27 cellular contexts compared by ENCODE assay signal in genomic region chr12:56683-57346, GRCh38. TPM values are rescaled to one million over a fixed set of nuclear protein-coding genes. Genes with fewer than 3 reads are reported as not detected.
A peak's percentile ranks its signal among the peaks of the same experiment; 100 is the strongest.
DNase-seq lines count a peak whose midpoint lies in the region; ATAC-seq, FAIRE-seq and TF ChIP-seq lines count a peak whose summit lies in the region.
"Had no signal": no experiment of that assay in that cellular context is flagged by ENCODE, and none has a peak within 500 bp of the region (broad histone marks: within the 10 kb centered on the region; RNA-seq: fewer than 3 reads in every experiment).

No MANE protein-coding gene starts in this region.

- H3K27ac ChIP-seq in mammary epithelial cell (ENCODE audit: insufficient read depth, low read depth, low read length) (no peak overlapping the region), GM12878 (ENCODE audit: control insufficient read depth, insufficient read depth) (no peak overlapping the region), lower lobe of right lung (no peak overlapping the region), RWPE1 (no peak overlapping the region), small intestine (ENCODE audit: low read depth in 1 of 2, low read length in 1 of 2) (no peak overlapping the region)
- H3K27ac ChIP-seq: 22Rv1, uterus had no signal

- H3K9me3 ChIP-seq in mammary epithelial cell (replicated peaks; ENCODE audit: insufficient read depth, low read length): no peaks in the 10 kb centered on the region
- H3K9me3 ChIP-seq in GM12878 (replicated peaks; ENCODE audit: control insufficient read depth, insufficient read depth, low read length): no peaks in the 10 kb centered on the region
- H3K9me3 ChIP-seq in lower lobe of right lung: peaks cover 5% of the 10 kb centered on the region
- H3K9me3 ChIP-seq in small intestine (ENCODE audit: control insufficient read depth, low read depth): no peaks in the 10 kb centered on the region
- H3K9me3 ChIP-seq: uterus had no signal

- H3K27me3 Mint-ChIP-seq in MCF 10A (ENCODE audit: insufficient read depth, unreplicated experiment): peaks cover 92% of the 10 kb centered on the region
- peaks cover 95% of the 10 kb centered on the region for H3K27me3 Mint-ChIP-seq in stimulated activated memory B cell treated with anti-CD40 and anti-IgM and Interleukin-4, amounts not matched to agents 10 μg/mL and 1 μg/mL and 100 μg/mL, for 72 hours

- 65% methylated on average over 7 of the region's 7 CpGs for WGBS in mammary epithelial cell (ENCODE audit: low coverage, missing lambda C conversion rate)
- WGBS in GM12878 (ENCODE audit: insufficient coverage, insufficient replicate concordance, low lambda C conversion rate, missing lambda C conversion rate): 42% methylated on average over 7 of the region's 7 CpGs
- WGBS in small intestine, 3 donors: 56 to 62% (median 61%) methylated on average over 7 of the region's 7 CpGs

- no peak for TF ChIP-seq RAD21 in GM12878 (IDR thresholded peaks at IDR 0.05; ENCODE audit: insufficient read depth, low read depth, low read length)

- H3K9ac ChIP-seq in mammary epithelial cell (ENCODE audit: insufficient read depth, low read length) (no peak overlapping the region), GM12878 (ENCODE audit: control insufficient read depth, insufficient read depth, low read length) (no peak overlapping the region)

- POLR2A ChIA-PET in MCF 10A (lab: Yijun Ruan, JAX): interaction anchor here (0.7 kb wide), 1 partner anchor 9 kb away, joined by 3 read pairs; no protein-coding TSS in a partner anchor
- POLR2A ChIA-PET in GM12878 (lab: Charles Lee): no interaction called here
- POLR2A ChIA-PET in RWPE1 (lab: Yijun Ruan, JAX; ENCODE audit: low non-redundant PET): no interaction called here

- H3K36me3 ChIP-seq in mammary epithelial cell (ENCODE audit: insufficient read depth, low read length) (no peaks in the 10 kb centered on the region), GM12878 (ENCODE audit: control insufficient read depth in 2 of 2, insufficient read depth in 2 of 2, low read length in 1 of 2) (no peaks in the 10 kb centered on the region), lower lobe of right lung (no peaks in the 10 kb centered on the region), small intestine (ENCODE audit: control insufficient read depth in 2 of 2, insufficient read depth in 2 of 2, low read length in 2 of 2) (no peaks in the 10 kb centered on the region)
- H3K36me3 ChIP-seq: uterus had no signal

- H4K20me1 ChIP-seq in mammary epithelial cell (ENCODE audit: insufficient read depth, low read length): no peaks in the 10 kb centered on the region
- no peaks in the 10 kb centered on the region for H4K20me1 ChIP-seq in GM12878 (ENCODE audit: control insufficient read depth, insufficient read depth)

- DNase-seq in mammary epithelial cell: peak; percentile 27
- no peak for DNase-seq in MCF 10A (ENCODE audit: unreplicated experiment)
- no peak for DNase-seq in GM12878 (ENCODE audit: low read depth, low spot score)
- DNase-seq in lower lobe of right lung: no peak
- no peak for DNase-seq in RWPE1 (ENCODE audit: low spot score)
- no peak for DNase-seq in small intestine
- DNase-seq: activated CD4-positive, alpha-beta T cell treated with anti-CD3 and anti-CD28 coated beads for 48 hours; activated CD8-positive, alpha-beta memory T cell treated with anti-CD3 and anti-CD28 coated beads, Interleukin-2, amount 50 U/mL, for 4 hours; activated effector memory CD4-positive, alpha-beta T cell treated with anti-CD3 and anti-CD28 coated beads, Interleukin-2, amount 50 U/mL, for 16 hours; Calu3; dermis blood vessel endothelial cell; hippocampal formation; IMR-90; kidney; MM.1S; NCI-H1436 treated with DMSO at 0.1 percent for 48 hours; NCI-H526; SHP77 treated with DMSO at 0.1 percent for 48 hours; stimulated activated CD8-positive, alpha-beta memory T cell treated with anti-CD3 and anti-CD28 coated beads, Interleukin-4, amount 100 ng/mL, for 48 hours; uterus had no signal

- H3K36me3 Mint-ChIP-seq in MCF 10A (ENCODE audit: insufficient read depth, unreplicated experiment): no peaks in the 10 kb centered on the region
- peaks cover 18% of the 10 kb centered on the region for H3K36me3 Mint-ChIP-seq in stimulated activated memory B cell treated with anti-CD40 and anti-IgM and Interleukin-4, amounts not matched to agents 10 μg/mL and 1 μg/mL and 100 μg/mL, for 72 hours

- H3K4me3 Mint-ChIP-seq in MCF 10A (ENCODE audit: unreplicated experiment): no peak overlapping the region
- H3K4me3 Mint-ChIP-seq in stimulated activated memory B cell treated with anti-CD40 and anti-IgM and Interleukin-4, amounts not matched to agents 10 μg/mL and 1 μg/mL and 100 μg/mL, for 72 hours: no peak overlapping the region
- H3K4me3 Mint-ChIP-seq: neural crest cell had no signal

- TF ChIP-seq CTCF in mammary epithelial cell (conservative IDR thresholded peaks at IDR 0.05 in 1 of 2, IDR thresholded peaks at IDR 0.05 in 1 of 2; ENCODE audit: extremely low read depth in 1 of 2, insufficient read depth in 1 of 2, low read depth in 1 of 2, low read length in 2 of 2): no peak
- no peak for TF ChIP-seq CTCF in MCF 10A (IDR thresholded peaks at IDR 0.05; ENCODE audit: unreplicated experiment)
- no peak for TF ChIP-seq CTCF in GM12878 (IDR thresholded peaks at IDR 0.05 in 2 of 3, conservative IDR thresholded peaks at IDR 0.05 in 1 of 3; ENCODE audit: control insufficient read depth in 2 of 3, extremely low read depth in 1 of 3, insufficient read depth in 1 of 3, low read depth in 3 of 3, low read length in 3 of 3)
- no peak for TF ChIP-seq CTCF in lower lobe of right lung (IDR thresholded peaks at IDR 0.05)
- TF ChIP-seq CTCF in RWPE1 (conservative IDR thresholded peaks at IDR 0.05; ENCODE audit: low read depth): no peak

- CTCF ChIA-PET in mammary epithelial cell (lab: Charles Lee; ENCODE audit: low non-redundant PET) (no interaction called here), MCF 10A (lab: Yijun Ruan, JAX) (interaction anchor here (1.3 kb wide), 1 partner anchor 163 kb away, joined by 4 read pairs; no protein-coding TSS in a partner anchor), GM12878 (lab: Yijun Ruan, JAX) (no interaction called here), RWPE1 (lab: Yijun Ruan, JAX) (no interaction called here)

- no peak overlapping the region for H3K27ac Mint-ChIP-seq in MCF 10A (ENCODE audit: low read depth, unreplicated experiment)
- H3K27ac Mint-ChIP-seq in stimulated activated memory B cell treated with anti-CD40 and anti-IgM and Interleukin-4, amounts not matched to agents 10 μg/mL and 1 μg/mL and 100 μg/mL, for 72 hours: no peak overlapping the region

- H3K4me1 ChIP-seq in mammary epithelial cell (ENCODE audit: insufficient read depth, low read length): no peaks in the 10 kb centered on the region
- no peaks in the 10 kb centered on the region for H3K4me1 ChIP-seq in GM12878 (ENCODE audit: control insufficient read depth, insufficient read depth, low read length)
- no peaks in the 10 kb centered on the region for H3K4me1 ChIP-seq in lower lobe of right lung
- H3K4me1 ChIP-seq in small intestine (ENCODE audit: control insufficient read depth in 2 of 2, insufficient read depth in 1 of 2, low read depth in 1 of 2, low read length in 1 of 2): no peaks in the 10 kb centered on the region
- H3K4me1 ChIP-seq: uterus had no signal

- H3K79me2 ChIP-seq in mammary epithelial cell (ENCODE audit: insufficient read depth, low read length): no peaks in the 10 kb centered on the region
- no peaks in the 10 kb centered on the region for H3K79me2 ChIP-seq in GM12878 (ENCODE audit: control insufficient read depth, insufficient read depth, low read length)

- no peak for TF ChIP-seq POLR2A in GM12878 (IDR thresholded peaks at IDR 0.05; ENCODE audit: low read depth, low read length)

- peaks cover 7% of the 10 kb centered on the region for H3K9me3 Mint-ChIP-seq in MCF 10A (ENCODE audit: unreplicated experiment)
- peaks cover 32% of the 10 kb centered on the region for H3K9me3 Mint-ChIP-seq in stimulated activated memory B cell treated with anti-CD40 and anti-IgM and Interleukin-4, amounts not matched to agents 10 μg/mL and 1 μg/mL and 100 μg/mL, for 72 hours

- H3K27me3 ChIP-seq in mammary epithelial cell (ENCODE audit: insufficient read depth, low read length) (no peaks in the 10 kb centered on the region), GM12878 (replicated peaks in 1 of 2; ENCODE audit: control insufficient read depth in 2 of 2, insufficient read depth in 2 of 2, low read length in 1 of 2) (no peaks in the 10 kb centered on the region; a peak in 2 of 4 replicates), lower lobe of right lung (ENCODE audit: low read depth) (peaks cover 36% of the 10 kb centered on the region), small intestine (ENCODE audit: control insufficient read depth in 2 of 2, insufficient read depth in 2 of 2, low read length in 2 of 2) (peaks cover 0 to 18% of the 10 kb centered on the region in 2 donors)

- no peak overlapping the region for H3K4me2 ChIP-seq in mammary epithelial cell (ENCODE audit: insufficient read depth, low read depth, low read length)
- no peak overlapping the region for H3K4me2 ChIP-seq in GM12878 (ENCODE audit: control insufficient read depth, insufficient read depth)

- 0 out of 3 replicates have a peak, but pooled peaks have one; percentile 22 for ATAC-seq in GM12878
- peak; percentile 22 to 24 for ATAC-seq in lower lobe of right lung
- ATAC-seq in stimulated activated memory B cell treated with anti-CD40 and anti-IgM and Interleukin-4, amounts not matched to agents 10 μg/mL and 1 μg/mL and 100 μg/mL, for 72 hours: peak; percentile 24
- ATAC-seq in GM18868 (IDR thresholded peaks at IDR 0.05; ENCODE audit: unreplicated experiment): no peak

- no peak overlapping the region for H2AFZ ChIP-seq in mammary epithelial cell (ENCODE audit: low read depth, low read length)
- H2AFZ ChIP-seq in GM12878 (ENCODE audit: control insufficient read depth, low read depth, low read length): no peak overlapping the region

- BruUV-seq in mammary epithelial cell (replicated peaks; lab: Mats Ljungman, UMichigan) (no TSS peak), MCF 10A (replicated peaks; lab: Mats Ljungman, UMichigan) (no TSS peak), GM12878 (replicated peaks; lab: Mats Ljungman, UMichigan) (no TSS peak)

- RAD21 ChIA-PET in GM12878 (lab: Charles Lee; ENCODE audit: unreplicated experiment): no interaction called here

- FAIRE-seq in GM12878 (lab: Jason Lieb, UNC): no peak
- no peak for FAIRE-seq in small intestine (lab: Jason Lieb, UNC)
- FAIRE-seq: bronchial epithelial cell, kidney had no signal

- in situ Hi-C loops in mammary epithelial cell (cut with MboI; ENCODE audit: low sequenced_read_pairs in 2 of 2): no loop called here
- in situ Hi-C loops in GM12878 (cut with MboI): no loop called here

- no peak for TF ChIP-seq EP300 in GM12878 (IDR thresholded peaks at IDR 0.05; ENCODE audit: borderline replicate concordance in 1 of 2, control insufficient read depth in 1 of 2, low read depth in 2 of 2, low read length in 2 of 2)

- no peaks in the 10 kb centered on the region for H3K4me1 Mint-ChIP-seq in MCF 10A (ENCODE audit: insufficient read depth, unreplicated experiment)
- no peaks in the 10 kb centered on the region for H3K4me1 Mint-ChIP-seq in stimulated activated memory B cell treated with anti-CD40 and anti-IgM and Interleukin-4, amounts not matched to agents 10 μg/mL and 1 μg/mL and 100 μg/mL, for 72 hours
- H3K4me1 Mint-ChIP-seq: neural crest cell had no signal

- H3K4me3 ChIP-seq in mammary epithelial cell (replicated peaks in 1 of 3; ENCODE audit: insufficient read depth in 1 of 3, low read depth in 2 of 3, low read length in 3 of 3) (no peak overlapping the region), GM12878 (no peak overlapping the region), lower lobe of right lung (no peak overlapping the region), small intestine (ENCODE audit: low read depth in 1 of 2, low read length in 2 of 2) (no peak overlapping the region)
- H3K4me3 ChIP-seq: uterus had no signal

- SMC1A ChIA-PET in GM12878 (lab: Charles Lee; ENCODE audit: uncharacterized antibody, unreplicated experiment): no interaction called here

- intact Hi-C loops in mammary epithelial cell (cut with micrococcal nuclease): no loop called here
- intact Hi-C loops in MCF 10A (cut with micrococcal nuclease): no loop called here
- intact Hi-C loops in GM12878 (cut with micrococcal nuclease; ENCODE audit: unreplicated experiment): no loop called here
- intact Hi-C loops in lower lobe of right lung (cut with DNase I): no loop called here

- dilution Hi-C loops in mammary epithelial cell (cut with HindIII; ENCODE audit: low sequenced_read_pairs): no loop called here

RNA-seq across cellular contexts. Expression of gene IQSEC3, which starts 9.8 kb away (rescaled TPM):
- not detected for total RNA-seq in mammary epithelial cell
- polyA plus RNA-seq in mammary epithelial cell: not detected
- not detected for polyA minus RNA-seq in mammary epithelial cell
- not detected in 2 replicates for total RNA-seq in MCF 10A (2022)
- total RNA-seq in GM12878 (2013; cell fraction: nucleolus; rRNA removed): not detected in 2 replicates
- not detected in 2 replicates for total RNA-seq in GM12878 (2014; rRNA removed)
- total RNA-seq in GM12878 (2014; rRNA removed; fragmentation: Illumina TruSeq; extraction: Trizol): not detected in 2 replicates
- total RNA-seq in GM12878 (2021): not detected in 2 replicates
- not detected for polyA plus RNA-seq in GM12878 (2011; ENCODE audit: low read depth)
- polyA plus RNA-seq in GM12878 (2011; rRNA removed): not detected in 2 replicates
- polyA plus RNA-seq in GM12878 (2011; cell fraction: cytosol; rRNA removed): 0.01 TPM in 1 of 2 replicates, not detected in the other
- polyA plus RNA-seq in GM12878 (2011; cell fraction: nucleus; rRNA removed): 0.03 TPM in 1 of 2 replicates, not detected in the other
- 0.04 TPM in 1 of 2 replicates, not detected in the other for polyA plus RNA-seq in GM12878 (2012)
- polyA plus RNA-seq in GM12878 (2014; fragmentation: Illumina TruSeq; extraction: Trizol): not detected in 2 replicates
- not detected for polyA plus RNA-seq in GM12878 (2014; fragmentation: Nextera tagmentation; extraction: Ambion mirVana)
- not detected in 2 replicates for polyA plus RNA-seq in GM12878 (2014; rRNA removed)
- not detected for polyA plus RNA-seq in GM12878 (2016; fragmentation: Nextera tagmentation; extraction: Ambion mirVana)
- polyA minus RNA-seq in GM12878 (2011; rRNA and poly(A)+ RNA removed): not detected in 2 replicates
- polyA minus RNA-seq in GM12878 (2011; cell fraction: cytosol; rRNA and poly(A)+ RNA removed): not detected in 2 replicates
- not detected in 2 replicates for polyA minus RNA-seq in GM12878 (2011; cell fraction: nucleus; rRNA and poly(A)+ RNA removed)
- total RNA-seq in lower lobe of right lung: 10.7 TPM
- 1 to 10 TPM in 1 of 3 donors, under 1 TPM in 1, not detected in 1; under 0.01 to 1.4 TPM for polyA plus RNA-seq in small intestine
- total RNA-seq: bronchial epithelial cell, Calu3, IMR-90, OCI-LY7 had no signal
- polyA plus RNA-seq: BJ had no signal

Comparison
In these comparisons a context has a peak if more than half of its experiments do, and no peak if none do; other contexts are left out.
1. RNA of gene IQSEC3, which starts 9.8 kb away (total RNA-seq): 10.7 TPM in lower lobe of right lung (single experiment); not detected in mammary epithelial cell, not detected in MCF 10A and not detected in GM12878; every median in the first group is over 10 times any median in the second.